In the genomic region with DNA sequence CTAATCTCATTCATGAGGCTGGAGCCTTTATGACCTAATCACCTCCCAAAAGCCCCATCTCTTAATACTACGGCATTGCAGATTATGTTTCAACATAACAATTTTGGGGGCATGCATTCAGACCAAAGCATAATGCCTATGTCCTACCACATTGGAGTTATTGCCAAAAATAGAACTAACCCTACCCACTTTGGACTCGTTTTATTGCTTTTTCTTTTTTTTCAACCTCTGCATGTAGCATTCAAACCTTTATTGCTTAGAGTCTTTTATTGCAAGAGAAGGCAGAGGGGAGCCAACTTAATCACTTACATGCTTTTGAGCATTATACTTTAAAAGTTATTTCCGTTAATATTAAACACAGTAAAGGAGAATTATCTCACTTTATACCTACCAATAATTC, we compare ENCODE assay signal across 32 cellular contexts.
"Had no signal": no experiment of that assay in that cellular context is flagged by ENCODE, and none has a peak within 500 bp of the region (broad histone marks: within the 10 kb centered on the region; RNA-seq: fewer than 3 reads in every experiment).

No MANE protein-coding gene starts in this region.

- H3K27ac ChIP-seq: adrenal gland, ascending aorta, body of pancreas, brain microvascular endothelial cell, breast epithelium had no signal

- H3K36me3 ChIP-seq: adrenal gland, ascending aorta, brain microvascular endothelial cell, breast epithelium, cardiac muscle cell had no signal

- ATAC-seq: activated naive CD4-positive, alpha-beta T cell treated with anti-CD3 and anti-CD28 coated beads, Interleukin-2, amount 50 U/mL, for 72 hours; activated naive CD8-positive, alpha-beta T cell treated with anti-CD3 and anti-CD28 coated beads, Interleukin-2, amount 50 U/mL, for 24 hours; activated T-cell treated with anti-CD3 and anti-CD28 coated beads, Interleukin-2, amount 50 U/mL, for 4 hours; activated T-cell treated with anti-CD3 and anti-CD28 coated beads, Interleukin-2, amount 50 U/mL, for 72 hours; activated T-helper 17 cell treated with anti-CD3 and anti-CD28 coated beads, Interleukin-2, amount 50 U/mL, for 72 hours; body of pancreas had no signal

- H3K4me3 ChIP-seq: adrenal gland, ascending aorta, body of pancreas, breast epithelium, cardiac muscle cell had no signal

- H3K9me3 ChIP-seq: adrenal gland, ascending aorta, body of pancreas, breast epithelium had no signal

- H3K27me3 ChIP-seq: adrenal gland, ascending aorta, body of pancreas, brain microvascular endothelial cell, breast epithelium, cardiac muscle cell had no signal

- DNase-seq: activated effector memory CD4-positive, alpha-beta T cell treated with anti-CD3 and anti-CD28 coated beads, Interleukin-2, amount 50 U/mL, for 16 hours; activated effector memory CD4-positive, alpha-beta T cell treated with Interleukin-2 at 50 U/mL for 16 hours; activated gamma-delta T cell; activated gamma-delta T cell treated with Interleukin-2 at 50 U/mL for 16 hours; activated naive CD4-positive, alpha-beta T cell; activated naive CD4-positive, alpha-beta T cell treated with anti-CD3 and anti-CD28 coated beads for 36 hours; activated naive CD4-positive, alpha-beta T cell treated with anti-CD3 and anti-CD28 coated beads, Interleukin-2, amount 10 ng/mL, durations not matched to agents 7 days and 5 days; activated naive CD4-positive, alpha-beta T cell treated with anti-CD3 and anti-CD28 coated beads, Interleukin-2, amount 50 U/mL, for 16 hours; activated naive CD4-positive, alpha-beta T cell treated with Interleukin-2 at 50 U/mL for 16 hours; activated naive CD8-positive, alpha-beta T cell treated with anti-CD3 and anti-CD28 coated beads for 36 hours; activated naive CD8-positive, alpha-beta T cell treated with anti-CD3 and anti-CD28 coated beads, Interleukin-2, amount 10 ng/mL, durations not matched to agents 7 days and 5 days; activated naive CD8-positive, alpha-beta T cell treated with anti-CD3 and anti-CD28 coated beads, Interleukin-2, amount 50 U/mL, for 24 hours; activated T-cell treated with anti-CD3 and anti-CD28 coated beads, Interleukin-2, amount 50 U/mL, for 1 hour; activated T-cell treated with anti-CD3 and anti-CD28 coated beads, Interleukin-2, amount 50 U/mL, for 24 hours; activated T-cell treated with anti-CD3 and anti-CD28 coated beads, Interleukin-2, amount 50 U/mL, for 4 hours; activated T-cell treated with anti-CD3 and anti-CD28 coated beads, Interleukin-2, amount 50 U/mL, for 48 hours; activated T-cell treated with anti-CD3 and anti-CD28 coated beads, Interleukin-2, amount 50 U/mL, for 72 hours; adrenal gland; amniotic stem cell; amygdala; anterior cingulate cortex; aorta; body of pancreas; brain microvascular endothelial cell; caudate nucleus; central memory CD4-positive, alpha-beta T cell; cerebellar nuclear complex had no signal

- H3K4me1 ChIP-seq: body of pancreas, breast epithelium had no signal
